ENCODE assay signal across 8 cellular contexts in the genomic region with DNA sequence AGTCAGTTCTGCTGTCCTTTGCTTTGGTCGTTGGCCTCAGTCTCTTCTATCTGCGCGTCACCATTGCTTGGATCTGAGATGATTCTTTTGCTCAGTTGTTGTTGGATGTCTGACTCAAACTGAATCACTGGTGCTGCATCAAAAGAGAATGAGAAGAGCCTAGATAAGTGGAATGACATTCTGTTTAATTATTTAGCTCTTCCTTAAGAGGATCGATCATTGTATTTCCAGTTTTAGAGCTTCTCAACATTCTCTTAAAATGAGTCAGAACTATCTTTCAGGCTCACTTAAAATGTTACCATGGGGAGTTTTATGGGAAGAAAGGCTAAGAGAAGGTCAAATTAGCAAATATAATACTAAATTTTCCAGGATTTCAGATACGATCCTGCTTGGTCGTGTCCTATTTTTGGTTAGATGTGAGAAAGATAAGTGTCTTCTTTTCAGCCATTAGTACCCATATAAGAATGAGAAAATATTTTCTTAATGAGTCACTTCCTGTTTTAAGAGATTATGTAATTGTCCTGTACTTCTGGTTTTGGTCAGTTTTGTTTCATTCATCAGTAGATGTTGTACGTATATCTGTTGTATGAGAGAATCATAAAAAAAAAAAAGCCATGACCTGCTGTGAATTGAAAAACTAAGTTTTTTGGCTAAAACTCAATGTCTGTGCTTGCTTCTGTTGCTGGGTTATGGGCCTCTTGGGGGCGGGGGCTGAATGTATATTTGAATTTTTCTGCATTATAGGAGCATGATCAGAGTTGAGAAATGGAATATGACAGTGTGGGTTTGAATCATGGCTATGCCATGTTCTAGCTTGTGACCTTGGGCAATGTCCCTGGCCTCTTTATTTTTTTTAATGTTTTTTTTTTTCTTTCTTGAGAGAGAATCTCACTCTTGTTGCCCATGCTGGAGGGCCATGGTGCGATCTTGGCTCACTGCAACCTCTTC. TPM values are rescaled to one million over a fixed set of nuclear protein-coding genes. Genes with fewer than 3 reads are reported as not detected.
DNase-seq lines count a peak whose midpoint lies in the region; ATAC-seq and TF ChIP-seq lines count a peak whose summit lies in the region.

No MANE protein-coding gene starts in this region.

- BruUV-seq in PC-3 (replicated peaks; lab: Mats Ljungman, UMichigan), result TSS peak; percentile 32

- H3K27me3 ChIP-seq in PC-3 (ENCODE audit: low read length) (no peaks in the 10 kb centered on the region), neural progenitor cell (no peaks in the 10 kb centered on the region)

- peaks cover 16% of the 10 kb centered on the region for H3K4me1 Mint-ChIP-seq in T-helper 2 cell treated with Interferon-gamma antibody and Interleukin-4, amounts not matched to agents 5 μg/mL and 100 μg/mL, for 36 hours (ENCODE audit: low read depth)
- H3K4me1 Mint-ChIP-seq in nephron (peaks cover 7% of the 10 kb centered on the region), neural progenitor cell (no peaks in the 10 kb centered on the region)

- peak overlapping the region; percentile 37 for H3K9ac ChIP-seq in PC-3 (ENCODE audit: low read length)
- no peak overlapping the region for H3K9ac ChIP-seq in neural progenitor cell

- H3K4me1 ChIP-seq in PC-3 (ENCODE audit: insufficient read depth, low read length) (peaks cover 46% of the 10 kb centered on the region), neural progenitor cell (no peaks in the 10 kb centered on the region)

- H3K79me2 ChIP-seq in PC-3 (ENCODE audit: low read length) (peaks cover 12% of the 10 kb centered on the region), neural progenitor cell (ENCODE audit: low read depth) (no peaks in the 10 kb centered on the region)

- H3K27me3 Mint-ChIP-seq in T-helper 2 cell treated with Interferon-gamma antibody and Interleukin-4, amounts not matched to agents 5 μg/mL and 100 μg/mL, for 36 hours (ENCODE audit: low read depth), result no peaks in the 10 kb centered on the region
- H3K27me3 Mint-ChIP-seq in nephron (ENCODE audit: low read depth) (no peaks in the 10 kb centered on the region), neural progenitor cell (ENCODE audit: insufficient read depth, low read depth) (peaks cover 7% of the 10 kb centered on the region)

- peaks cover 21% of the 10 kb centered on the region for H3F3A ChIP-seq in PC-3 (ENCODE audit: low read length, unreplicated experiment)
- H3F3A ChIP-seq in neural progenitor cell (ENCODE audit: low read depth), result no peaks in the 10 kb centered on the region

- H3K4me3 ChIP-seq in PC-3 (ENCODE audit: low read length) (peak overlapping the region; percentile 39; the same call in 1 of the 2 replicates), neural progenitor cell (no peak overlapping the region)

- H2AFZ ChIP-seq in PC-3 (ENCODE audit: low read length), result no peak overlapping the region
- H2AFZ ChIP-seq in neural progenitor cell (replicated peaks), result no peak overlapping the region

- POLR2A ChIA-PET in PC-3 (lab: Charles Lee; ENCODE audit: unreplicated experiment), result interaction anchor here (1.0 kb wide), 2 partner anchors 34 to 35 kb away, joined by 4 to 9 read pairs; partner anchors contain the start of gene CFLAR

- ATAC-seq in HG02885 (IDR thresholded peaks at IDR 0.05; ENCODE audit: poor library complexity, unreplicated experiment) (peak; percentile 95), PC-3 (peak; percentile 53)

- H3K4me3 Mint-ChIP-seq in T-helper 2 cell treated with Interferon-gamma antibody and Interleukin-4, amounts not matched to agents 5 μg/mL and 100 μg/mL, for 36 hours, result no peak overlapping the region
- H3K4me3 Mint-ChIP-seq in nephron (no peak overlapping the region), neural progenitor cell (no peak overlapping the region)

- no peaks in the 10 kb centered on the region for H3K9me3 Mint-ChIP-seq in T-helper 2 cell treated with Interferon-gamma antibody and Interleukin-4, amounts not matched to agents 5 μg/mL and 100 μg/mL, for 36 hours
- H3K9me3 Mint-ChIP-seq in nephron (no peaks in the 10 kb centered on the region), neural progenitor cell (no peaks in the 10 kb centered on the region)

- TF ChIP-seq CTCF in PC-3 (conservative IDR thresholded peaks at IDR 0.05; ENCODE audit: low read depth, low read length) (no peak), nephron (IDR thresholded peaks at IDR 0.05; ENCODE audit: unreplicated experiment in 3 of 3) (no peak), neural progenitor cell (IDR thresholded peaks at IDR 0.05) (no peak)

- H4K20me1 ChIP-seq in PC-3 (ENCODE audit: low read length), result no peaks in the 10 kb centered on the region
- H4K20me1 ChIP-seq in neural progenitor cell (ENCODE audit: low read depth), result no peaks in the 10 kb centered on the region

- H3K9me2 ChIP-seq in PC-3 (replicated peaks; ENCODE audit: low read length), result no peaks in the 10 kb centered on the region

- H3K27ac Mint-ChIP-seq in T-helper 2 cell treated with Interferon-gamma antibody and Interleukin-4, amounts not matched to agents 5 μg/mL and 100 μg/mL, for 36 hours, result peak overlapping the region; percentile 62
- H3K27ac Mint-ChIP-seq in nephron (peak overlapping the region; percentile 21 to 84 (median 73)), neural progenitor cell (no peak overlapping the region)

- CTCF ChIA-PET in PC-3 (lab: Charles Lee), result interaction anchor here (0.8 to 1.0 kb wide), 2 partner anchors 33 to 82 kb away, joined by 4 to 8 read pairs; no protein-coding TSS in a partner anchor

- H3K4me2 ChIP-seq in PC-3 (ENCODE audit: low read length) (peak overlapping the region; percentile 66), neural progenitor cell (no peak overlapping the region)

- DNase-seq in T-helper 2 cell treated with Interferon-gamma antibody and Interleukin-4, amounts not matched to agents 5 μg/mL and 100 μg/mL, for 36 hours (ENCODE audit: low spot score), result no peak
- no peak for DNase-seq in T-helper 2 cell
- peak; percentile 91 for DNase-seq in PC-3
- peak; percentile 82 for DNase-seq in dermis blood vessel endothelial cell
- DNase-seq in cerebellar cortex (ENCODE audit: low spot score), result no peak
- no peak for DNase-seq in neural progenitor cell (ENCODE audit: low spot score)

- H3K9me3 ChIP-seq in PC-3 (ENCODE audit: low read length) (no peaks in the 10 kb centered on the region), neural progenitor cell (ENCODE audit: low read depth) (no peaks in the 10 kb centered on the region)

- H3K36me3 ChIP-seq in PC-3 (ENCODE audit: low read depth, low read length), result peaks cover 4% of the 10 kb centered on the region; the same call in 1 of the 2 replicates
- H3K36me3 ChIP-seq in neural progenitor cell, result no peaks in the 10 kb centered on the region

- peaks cover 55% of the 10 kb centered on the region for H3K36me3 Mint-ChIP-seq in T-helper 2 cell treated with Interferon-gamma antibody and Interleukin-4, amounts not matched to agents 5 μg/mL and 100 μg/mL, for 36 hours (ENCODE audit: low read depth)
- H3K36me3 Mint-ChIP-seq in nephron (ENCODE audit: low read depth), result peaks cover 3% of the 10 kb centered on the region
- H3K36me3 Mint-ChIP-seq in neural progenitor cell, result no peaks in the 10 kb centered on the region

- H3K27ac ChIP-seq in PC-3 (ENCODE audit: low read length) (peak overlapping the region; percentile 89), neural progenitor cell (no peak overlapping the region)

- intact Hi-C loops in PC-3 (cut with micrococcal nuclease), result loop anchor here (10.0 kb wide), 1 partner anchor 187 kb away; the partner anchor contains the start of gene ORC2

RNA-seq across cellular contexts. Expression of gene CASP10, which starts 31.5 kb away (rescaled TPM):
- 1.3 and 4.2 TPM in 2 replicates for total RNA-seq in PC-3 (2014; rRNA removed)
- 68.7 and 94.8 TPM in 2 replicates for total RNA-seq in dermis blood vessel endothelial cell
- total RNA-seq in neural progenitor cell (ENCODE audit: low replicate concordance), result 1.4 and 2.2 TPM in 2 replicates

RNA-seq across cellular contexts. Expression of gene CFLAR, which starts 35.4 kb away (rescaled TPM):
- total RNA-seq in PC-3 (2014; rRNA removed) (32.1 and 33.5 TPM in 2 replicates), dermis blood vessel endothelial cell (174 and 316 TPM in 2 replicates), neural progenitor cell (ENCODE audit: low replicate concordance) (10.9 and 11.4 TPM in 2 replicates)

Comparison
In these comparisons a context has a peak if more than half of its experiments do, and no peak if none do; other contexts are left out.
1. DNase-seq: peak in PC-3 (single experiment) and dermis blood vessel endothelial cell (single experiment); none in T-helper 2 cell treated with Interferon-gamma antibody and Interleukin-4, amounts not matched to agents 5 μg/mL and 100 μg/mL, for 36 hours (single experiment), T-helper 2 cell (0 of 5), cerebellar cortex (single experiment) and neural progenitor cell (single experiment).
2. RNA of gene CASP10, which starts 31.5 kb away (total RNA-seq): 68.7 to 94.8 TPM in dermis blood vessel endothelial cell; 1.3 to 4.2 TPM in PC-3 and 1.4 to 2.2 TPM in neural progenitor cell; every median in the first group is over 10 times any median in the second.